In genomic region chr1:157073944-157074685, GRCh38 we compare ENCODE assay signal across 8 cellular contexts. TPM values are rescaled to one million over a fixed set of nuclear protein-coding genes. Genes with fewer than 3 reads are reported as not detected.
DNase-seq lines count a peak whose midpoint lies in the region; ATAC-seq and TF ChIP-seq lines count a peak whose summit lies in the region.

No MANE protein-coding gene starts in this region.

- H3K4me2 ChIP-seq in OCI-LY3 (ENCODE audit: low read length) = peak overlapping the region; percentile 61

- H3K79me2 ChIP-seq in OCI-LY3 (ENCODE audit: low read length) = no peaks in the 10 kb centered on the region

- ATAC-seq in sciatic nerve (peak; percentile 49), HG03280 (IDR thresholded peaks at IDR 0.05; ENCODE audit: unreplicated experiment) (no peak), GM19035 (IDR thresholded peaks at IDR 0.05; ENCODE audit: unreplicated experiment) (no peak)

- peak; percentile 69 for TF ChIP-seq CTCF in BJ (IDR thresholded peaks at IDR 0.05; ENCODE audit: insufficient read depth, low read depth, low read length)
- TF ChIP-seq CTCF in OCI-LY3 (IDR thresholded peaks at IDR 0.05; ENCODE audit: low read depth, low read length) = peak; percentile 66
- TF ChIP-seq CTCF in right atrium auricular region (IDR thresholded peaks at IDR 0.05) = peak; percentile 27 to 80

- H3K9me3 ChIP-seq in OCI-LY3 (ENCODE audit: insufficient read depth, low read length) (no peaks in the 10 kb centered on the region), right atrium auricular region (no peaks in the 10 kb centered on the region)

- H3K4me1 ChIP-seq in OCI-LY3 (ENCODE audit: low read length) (peaks cover 7% of the 10 kb centered on the region), right atrium auricular region (peaks cover 0 to 7% of the 10 kb centered on the region in 2 donors)

- no peaks in the 10 kb centered on the region for H4K20me1 ChIP-seq in OCI-LY3 (ENCODE audit: insufficient read depth, low read length)

- H3K36me3 ChIP-seq in BJ (ENCODE audit: control insufficient read depth, insufficient read depth, low read length) (no peaks in the 10 kb centered on the region), OCI-LY3 (replicated peaks; ENCODE audit: low read depth, low read length) (no peaks in the 10 kb centered on the region), right atrium auricular region (no peaks in the 10 kb centered on the region)

- H3K9ac ChIP-seq in OCI-LY3 (ENCODE audit: low read length) = no peak overlapping the region

- peaks cover 4% of the 10 kb centered on the region; the same call in 1 of the 2 replicates for H3K27me3 ChIP-seq in BJ (ENCODE audit: control insufficient read depth, insufficient read depth, low read length)
- H3K27me3 ChIP-seq in OCI-LY3 (ENCODE audit: low read depth, low read length) = peaks cover 36% of the 10 kb centered on the region
- H3K27me3 ChIP-seq in right atrium auricular region = no peaks in the 10 kb centered on the region

- intact Hi-C loops in sciatic nerve (cut with DNase I) = no loop called here

- H2AFZ ChIP-seq in OCI-LY3 (ENCODE audit: low read depth, low read length) = peak overlapping the region; percentile 88

- H3K27ac ChIP-seq in OCI-LY3 (ENCODE audit: low read length) = no peak overlapping the region
- H3K27ac ChIP-seq in right atrium auricular region = no peak overlapping the region

- CTCF ChIA-PET in BJ (lab: Yijun Ruan, JAX) = interaction anchor here (0.6 to 2.0 kb wide), 27 partner anchors 9 to 654 kb away, joined by 3 to 15 read pairs (median 4); no protein-coding TSS in a partner anchor

- no peak overlapping the region for H3K4me3 ChIP-seq in BJ (ENCODE audit: low read depth, low read length)
- peak overlapping the region; percentile 68 for H3K4me3 ChIP-seq in OCI-LY3 (ENCODE audit: low read length)
- H3K4me3 ChIP-seq in right atrium auricular region = peak overlapping the region in 1 of 2 donors; percentile 29

- POLR2A ChIA-PET in BJ (lab: Charles Lee) = no interaction called here

- DNase-seq in BJ (ENCODE audit: low read depth) (no peak), HCEC 1CT (peak; percentile 56), amygdala (lab: John Stamatoyannopoulos, UW) (peak in 38 of 56 donors; percentile 8 to 73 (median 42)), right atrium auricular region (ENCODE audit: low spot score) (peak; percentile 79), sciatic nerve (ENCODE audit: low spot score) (peak; percentile 85)

RNA-seq across cellular contexts. Expression of gene ETV3L, which starts 25.5 kb away (rescaled TPM):
- polyA plus RNA-seq in BJ (2011; rRNA removed) = not detected in 2 replicates
- polyA minus RNA-seq in BJ (2011; rRNA and poly(A)+ RNA removed) = not detected in 2 replicates
- total RNA-seq in right atrium auricular region (not detected), sciatic nerve (not detected)

RNA-seq across cellular contexts. Expression of gene ARHGEF11, which starts 28.6 kb away (rescaled TPM):
- polyA plus RNA-seq in BJ (2011; rRNA removed) = 15.6 and 19.5 TPM in 2 replicates
- 22.1 and 25.5 TPM in 2 replicates for polyA minus RNA-seq in BJ (2011; rRNA and poly(A)+ RNA removed)
- total RNA-seq in right atrium auricular region (10 to 100 TPM; 26.6 to 33.5 TPM), sciatic nerve (38.4 TPM)
